ENCODE assay signal across 17 cellular contexts in genomic region chr3:121667333-121667732, GRCh38.
"Had no signal": no experiment of that assay in that cellular context is flagged by ENCODE, and none has a peak within 500 bp of the region (broad histone marks: within the 10 kb centered on the region; RNA-seq: fewer than 3 reads in every experiment).

No MANE protein-coding gene starts in this region.

- H3K27me3 Mint-ChIP-seq: activated B cell treated with CpG ODN at 0.5 μM for 24 hours; activated CD4-positive, alpha-beta T cell treated with anti-CD3 and anti-CD28 coated beads, Interleukin-2, amount 10 ng/mL, durations not matched to agents 24 days and 14 days; activated naive CD4-positive, alpha-beta T cell treated with anti-CD3 and anti-CD28 coated beads, Interleukin-2, amount 50 U/mL, for 24 hours; stimulated activated memory B cell treated with anti-CD40 and anti-IgM and Interleukin-4, amounts not matched to agents 10 μg/mL and 1 μg/mL and 100 μg/mL, for 72 hours had no signal

- H3K27me3 ChIP-seq: adrenal gland, cardiac muscle cell, neural progenitor cell, ovary, tibial artery, vagina had no signal

- H3K9me3 Mint-ChIP-seq: activated B cell treated with CpG ODN at 0.5 μM for 24 hours; activated CD4-positive, alpha-beta T cell treated with anti-CD3 and anti-CD28 coated beads, Interleukin-2, amount 10 ng/mL, durations not matched to agents 24 days and 14 days; activated naive CD4-positive, alpha-beta T cell treated with anti-CD3 and anti-CD28 coated beads, Interleukin-2, amount 50 U/mL, for 24 hours; mesothelial cell of epicardium; neural progenitor cell; stimulated activated memory B cell treated with anti-CD40 and anti-IgM and Interleukin-4, amounts not matched to agents 10 μg/mL and 1 μg/mL and 100 μg/mL, for 72 hours; T-helper 1 cell treated with Interleukin-12 subunit alpha and Interleukin-12 subunit beta and Interleukin-4 antibody, amounts not matched to agents 30 μg/mL and 1 μg/mL, for 36 hours had no signal

- H3K4me3 Mint-ChIP-seq: activated B cell treated with CpG ODN at 0.5 μM for 24 hours; activated CD4-positive, alpha-beta T cell treated with anti-CD3 and anti-CD28 coated beads, Interleukin-2, amount 10 ng/mL, durations not matched to agents 24 days and 14 days; activated CD8-positive, alpha-beta T cell treated with anti-CD3 and anti-CD28 coated beads, Interleukin-2, amount 10 ng/mL, durations not matched to agents 7 days and 5 days; activated naive CD4-positive, alpha-beta T cell treated with anti-CD3 and anti-CD28 coated beads, Interleukin-2, amount 50 U/mL, for 24 hours; mesothelial cell of epicardium; neural progenitor cell; stimulated activated memory B cell treated with anti-CD40 and anti-IgM and Interleukin-4, amounts not matched to agents 10 μg/mL and 1 μg/mL and 100 μg/mL, for 72 hours; T-helper 1 cell treated with Interleukin-12 subunit alpha and Interleukin-12 subunit beta and Interleukin-4 antibody, amounts not matched to agents 30 μg/mL and 1 μg/mL, for 36 hours had no signal

- H3K27ac ChIP-seq: cardiac muscle cell, neural progenitor cell, ovary, tibial artery, vagina had no signal

- H3K4me1 Mint-ChIP-seq: activated B cell treated with CpG ODN at 0.5 μM for 24 hours; activated CD4-positive, alpha-beta T cell treated with anti-CD3 and anti-CD28 coated beads, Interleukin-2, amount 10 ng/mL, durations not matched to agents 24 days and 14 days; activated naive CD4-positive, alpha-beta T cell treated with anti-CD3 and anti-CD28 coated beads, Interleukin-2, amount 50 U/mL, for 24 hours; mesothelial cell of epicardium; stimulated activated memory B cell treated with anti-CD40 and anti-IgM and Interleukin-4, amounts not matched to agents 10 μg/mL and 1 μg/mL and 100 μg/mL, for 72 hours had no signal

- H3K4me1 ChIP-seq: adrenal gland, neural progenitor cell, tibial artery, vagina had no signal

- H3K4me3 ChIP-seq: adrenal gland, cardiac muscle cell, neural progenitor cell, ovary, tibial artery, vagina had no signal

- H3K36me3 ChIP-seq: neural progenitor cell, ovary had no signal

- DNase-seq: activated B cell treated with CpG ODN at 0.5 μM for 24 hours; activated CD4-positive, alpha-beta T cell treated with anti-CD3 and anti-CD28 coated beads, Interleukin-2, amount 10 ng/mL, durations not matched to agents 24 days and 14 days; activated CD8-positive, alpha-beta memory T cell treated with anti-CD3 and anti-CD28 coated beads, Interleukin-2, amount 50 U/mL, for 4 hours; activated CD8-positive, alpha-beta T cell treated with anti-CD3 and anti-CD28 coated beads, Interleukin-2, amount 10 ng/mL, durations not matched to agents 7 days and 5 days; activated effector memory CD4-positive, alpha-beta T cell treated with anti-CD3 and anti-CD28 coated beads, Interleukin-2, amount 50 U/mL, for 16 hours; activated T-cell treated with anti-CD3 and anti-CD28 coated beads, Interleukin-2, amount 50 U/mL, for 48 hours; adrenal gland; islet precursor cell; ovary; tibial artery had no signal

- H3K27ac Mint-ChIP-seq: activated B cell treated with CpG ODN at 0.5 μM for 24 hours; activated CD4-positive, alpha-beta T cell treated with anti-CD3 and anti-CD28 coated beads, Interleukin-2, amount 10 ng/mL, durations not matched to agents 24 days and 14 days; activated CD8-positive, alpha-beta T cell treated with anti-CD3 and anti-CD28 coated beads, Interleukin-2, amount 10 ng/mL, durations not matched to agents 7 days and 5 days; activated naive CD4-positive, alpha-beta T cell treated with anti-CD3 and anti-CD28 coated beads, Interleukin-2, amount 50 U/mL, for 24 hours; mesothelial cell of epicardium; neural progenitor cell; stimulated activated memory B cell treated with anti-CD40 and anti-IgM and Interleukin-4, amounts not matched to agents 10 μg/mL and 1 μg/mL and 100 μg/mL, for 72 hours; T-helper 1 cell treated with Interleukin-12 subunit alpha and Interleukin-12 subunit beta and Interleukin-4 antibody, amounts not matched to agents 30 μg/mL and 1 μg/mL, for 36 hours had no signal

- H3K9me3 ChIP-seq: adrenal gland, ovary, tibial artery, vagina had no signal
